In the genomic region with DNA sequence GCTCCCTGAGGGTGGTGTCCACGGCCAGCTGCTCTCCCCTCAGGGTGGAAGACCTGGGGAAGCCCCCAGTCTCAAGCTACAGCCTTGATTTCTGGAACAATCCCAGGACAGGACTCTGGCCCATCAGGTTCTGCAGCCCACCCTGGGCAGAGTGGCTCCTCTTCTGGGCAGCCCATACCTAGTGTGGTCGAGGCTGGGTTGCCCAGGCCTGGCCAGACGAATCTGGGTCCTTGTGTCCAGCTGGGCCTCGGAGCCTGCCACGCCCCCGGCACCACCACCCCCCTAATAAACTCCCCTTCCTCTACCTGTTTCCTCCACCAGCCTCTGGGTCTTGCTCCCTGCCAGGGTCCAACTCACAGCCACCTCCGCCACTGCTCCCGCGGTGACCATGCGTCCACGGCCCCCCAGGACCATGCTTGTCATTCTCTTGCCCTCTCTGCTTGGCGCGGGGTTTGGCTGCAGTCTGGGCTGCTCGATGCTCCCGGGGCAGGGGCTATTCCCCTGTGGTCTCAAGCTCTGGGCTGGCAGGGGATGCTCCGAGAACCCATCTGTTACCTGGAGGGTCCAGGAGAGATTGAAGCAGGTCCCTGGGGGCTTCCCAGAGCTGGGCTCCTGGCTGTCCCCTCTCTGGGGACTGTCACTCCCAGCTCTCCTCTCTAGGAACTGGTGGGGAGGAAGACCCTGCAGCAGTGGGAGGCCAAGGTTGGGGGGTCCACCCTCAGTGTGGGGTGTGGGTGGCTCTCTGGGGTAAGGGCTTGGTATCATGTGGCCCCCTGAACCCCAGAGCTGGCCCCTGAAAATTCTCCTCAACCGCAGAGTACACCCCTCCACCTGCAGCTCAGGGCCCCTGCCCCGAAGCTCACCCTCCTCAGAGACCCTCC, we compare ENCODE assay signal across 15 cellular contexts. TPM values are rescaled to one million over a fixed set of nuclear protein-coding genes. Genes with fewer than 3 reads are reported as not detected.
"Had no signal": no experiment of that assay in that cellular context is flagged by ENCODE, and none has a peak within 500 bp of the region (broad histone marks: within the 10 kb centered on the region; RNA-seq: fewer than 3 reads in every experiment).

No MANE protein-coding gene starts in this region.

- H3K4me3 Mint-ChIP-seq: activated CD8-positive, alpha-beta T cell treated with anti-CD3 and anti-CD28 coated beads, Interleukin-2, amount 10 ng/mL, durations not matched to agents 7 days and 5 days; activated naive CD4-positive, alpha-beta T cell treated with anti-CD3 and anti-CD28 coated beads, Interleukin-2, amount 10 ng/mL, durations not matched to agents 7 days and 5 days; mesothelial cell of epicardium; WTC11 had no signal

- DNase-seq: activated CD4-positive, alpha-beta T cell treated with anti-CD3 and anti-CD28 coated beads for 48 hours; activated CD8-positive, alpha-beta T cell treated with anti-CD3 and anti-CD28 coated beads, Interleukin-2, amount 10 ng/mL, durations not matched to agents 7 days and 5 days; activated naive CD4-positive, alpha-beta T cell treated with anti-CD3 and anti-CD28 coated beads, Interleukin-2, amount 10 ng/mL, durations not matched to agents 7 days and 5 days; dorsolateral prefrontal cortex; hippocampal formation; kidney glomerular epithelial cell; stimulated activated CD4-positive, alpha-beta T cell treated with anti-CD3 and anti-CD28 coated beads, Interleukin-2, amount 100 ng/mL, for 24 hours; stimulated activated naive CD4-positive, alpha-beta T cell treated with Interleukin-2 at 50 U/mL for 16 hours; T-helper 1 cell; testis had no signal

- H3K36me3 Mint-ChIP-seq: activated naive CD4-positive, alpha-beta T cell treated with anti-CD3 and anti-CD28 coated beads, Interleukin-2, amount 10 ng/mL, durations not matched to agents 7 days and 5 days; mesothelial cell of epicardium; WTC11 had no signal

- H3K27me3 ChIP-seq: testis had no signal

- H3K9me3 Mint-ChIP-seq: activated naive CD4-positive, alpha-beta T cell treated with anti-CD3 and anti-CD28 coated beads, Interleukin-2, amount 10 ng/mL, durations not matched to agents 7 days and 5 days; mesothelial cell of epicardium; WTC11 had no signal

- H3K4me1 ChIP-seq: prostate gland had no signal

- ATAC-seq: activated CD8-positive, alpha-beta T cell treated with anti-CD3 and anti-CD28 coated beads, Interleukin-2, amount 10 ng/mL, durations not matched to agents 7 days and 5 days; sciatic nerve had no signal

- H3K27ac Mint-ChIP-seq: activated CD8-positive, alpha-beta T cell treated with anti-CD3 and anti-CD28 coated beads, Interleukin-2, amount 10 ng/mL, durations not matched to agents 7 days and 5 days; activated naive CD4-positive, alpha-beta T cell treated with anti-CD3 and anti-CD28 coated beads, Interleukin-2, amount 10 ng/mL, durations not matched to agents 7 days and 5 days; mesothelial cell of epicardium; WTC11 had no signal

- H3K27ac ChIP-seq: dorsolateral prefrontal cortex, prostate gland, testis had no signal

- H3K4me3 ChIP-seq: dorsolateral prefrontal cortex, prostate gland, testis had no signal

- H3K9me3 ChIP-seq: prostate gland, testis had no signal

- H3K36me3 ChIP-seq: prostate gland had no signal

RNA-seq across cellular contexts. Expression of gene GPR132, which starts 8.7 kb away (rescaled TPM):
- total RNA-seq: myocyte had no signal
